Comparison of ENCODE assay signal across 1 cellular context in genomic region chr1:172393354-172393753, GRCh38.
TF ChIP-seq lines count a peak whose summit lies in the region.

No MANE protein-coding gene starts in this region.

TF ChIP-seq in GM12878, 131 proteins besides CTCF, POLR2A, EP300 and RAD21 (continues in another document):
- no peak for TF ChIP-seq YBX1 (IDR thresholded peaks at IDR 0.05)
- no peak for TF ChIP-seq SREBF2 (IDR thresholded peaks at IDR 0.05; ENCODE audit: low read length)
- TF ChIP-seq ZBED1 (IDR thresholded peaks at IDR 0.05; ENCODE audit: borderline replicate concordance) = no peak
- no peak for TF ChIP-seq E2F4 (IDR thresholded peaks at IDR 0.05; ENCODE audit: low read depth, low read length)
- no peak for TF ChIP-seq IRF3 (IDR thresholded peaks at IDR 0.05)
- TF ChIP-seq RBBP5 (conservative IDR thresholded peaks at IDR 0.05) = no peak
- peak; percentile 39; the same call in 1 of the 2 replicates for TF ChIP-seq NFIC (IDR thresholded peaks at IDR 0.05; ENCODE audit: low read depth, low read length)
- no peak for TF ChIP-seq KDM1A (IDR thresholded peaks at IDR 0.05; ENCODE audit: borderline replicate concordance)
- peak; percentile 84 for TF ChIP-seq SPI1 (IDR thresholded peaks at IDR 0.05; ENCODE audit: borderline replicate concordance, insufficient read depth, low read depth, low read length)
- TF ChIP-seq LARP7 (IDR thresholded peaks at IDR 0.05) = no peak
- no peak for TF ChIP-seq NFXL1 (IDR thresholded peaks at IDR 0.05; ENCODE audit: borderline replicate concordance)
- TF ChIP-seq GATAD2B (conservative IDR thresholded peaks at IDR 0.05; ENCODE audit: low read depth) = no peak
- no peak for TF ChIP-seq FOXK2 (IDR thresholded peaks at IDR 0.05)
- no peak for TF ChIP-seq SMARCA5 (IDR thresholded peaks at IDR 0.05)
- no peak for TF ChIP-seq RB1 (IDR thresholded peaks at IDR 0.05; ENCODE audit: borderline replicate concordance)
- TF ChIP-seq RELB (IDR thresholded peaks at IDR 0.05; ENCODE audit: low read depth) = peak; percentile 61; the same call in 1 of the 2 replicates
- no peak for TF ChIP-seq NFYA (IDR thresholded peaks at IDR 0.05; ENCODE audit: borderline replicate concordance, low read depth, low read length)
- TF ChIP-seq ASH2L (IDR thresholded peaks at IDR 0.05; ENCODE audit: borderline replicate concordance, low read depth) = no peak
- TF ChIP-seq ZNF687 (IDR thresholded peaks at IDR 0.05) = peak; percentile 85
- TF ChIP-seq SP1 (IDR thresholded peaks at IDR 0.05; ENCODE audit: low read depth, low read length) = no peak
- TF ChIP-seq TAF1 (IDR thresholded peaks at IDR 0.05; ENCODE audit: borderline replicate concordance, low read depth, low read length) = no peak
- TF ChIP-seq KLF5 (IDR thresholded peaks at IDR 0.05; ENCODE audit: partially characterized antibody) = no peak
- no peak for TF ChIP-seq STAT3 (IDR thresholded peaks at IDR 0.05; ENCODE audit: low read depth, low read length)
- 0 out of 2 replicates have a peak, but pooled peaks have one; percentile 21 for TF ChIP-seq PAX5 (IDR thresholded peaks at IDR 0.05; ENCODE audit: borderline replicate concordance, low read depth, low read length)
- peak; percentile 86 for TF ChIP-seq NR2F1 (conservative IDR thresholded peaks at IDR 0.05)
- TF ChIP-seq E2F8 (IDR thresholded peaks at IDR 0.05; ENCODE audit: low read depth, partially characterized antibody) = no peak
- TF ChIP-seq CBX3 (IDR thresholded peaks at IDR 0.05; ENCODE audit: borderline replicate concordance, low read depth) = no peak
- TF ChIP-seq RELA (IDR thresholded peaks at IDR 0.05; ENCODE audit: borderline replicate concordance, partially characterized antibody) = no peak
- no peak for TF ChIP-seq MAX (IDR thresholded peaks at IDR 0.05; ENCODE audit: low read depth, low read length)
- TF ChIP-seq RAD51 (IDR thresholded peaks at IDR 0.05) = peak; percentile 60
- TF ChIP-seq YY1 (IDR thresholded peaks at IDR 0.05; ENCODE audit: low read depth, low read length) = no peak
- TF ChIP-seq CHD1 (IDR thresholded peaks at IDR 0.05; ENCODE audit: low read depth, low read length) = no peak
- TF ChIP-seq PAX8 (IDR thresholded peaks at IDR 0.05) = no peak
- peak; percentile 73 for TF ChIP-seq MTA2 (IDR thresholded peaks at IDR 0.05; ENCODE audit: low read depth)
- TF ChIP-seq CHD4 (IDR thresholded peaks at IDR 0.05) = no peak
- no peak for TF ChIP-seq MYB (IDR thresholded peaks at IDR 0.05; ENCODE audit: borderline replicate concordance, low read depth, low read length)
- no peak for TF ChIP-seq GABPA (IDR thresholded peaks at IDR 0.05; ENCODE audit: low read depth)
- TF ChIP-seq BCL11A (IDR thresholded peaks at IDR 0.05; ENCODE audit: low read depth, low read length) = peak; percentile 46; the same call in 1 of the 2 replicates
- no peak for TF ChIP-seq HDAC2 (IDR thresholded peaks at IDR 0.05)
- TF ChIP-seq SUPT20H (IDR thresholded peaks at IDR 0.05; ENCODE audit: borderline replicate concordance, control insufficient read depth, low read depth, low read length) = no peak
- peak; percentile 80 for TF ChIP-seq ATF7 (IDR thresholded peaks at IDR 0.05; ENCODE audit: low read depth)
- peak; percentile 54; the same call in 1 of the 2 replicates for TF ChIP-seq ZNF592 (IDR thresholded peaks at IDR 0.05)
- no peak for TF ChIP-seq SMAD5 (IDR thresholded peaks at IDR 0.05; ENCODE audit: low read depth)
- 0 out of 2 replicates have a peak, but pooled peaks have one; percentile 28 for TF ChIP-seq MXI1 (IDR thresholded peaks at IDR 0.05; ENCODE audit: low read depth, low read length)
- no peak for TF ChIP-seq ZBTB4 (CRISPR knock-in tag; IDR thresholded peaks at IDR 0.05)
- TF ChIP-seq CREB1 (IDR thresholded peaks at IDR 0.05; ENCODE audit: low read depth) = 0 out of 2 replicates have a peak, but pooled peaks have one; percentile 33
- TF ChIP-seq IRF5 (IDR thresholded peaks at IDR 0.05; ENCODE audit: borderline replicate concordance) = no peak
